22 cellular contexts compared by ENCODE assay signal in genomic region chr10:99850041-99850766, GRCh38.
DNase-seq lines count a peak whose midpoint lies in the region; TF ChIP-seq lines count a peak whose summit lies in the region.
"Had no signal": no experiment of that assay in that cellular context is flagged by ENCODE, and none has a peak within 500 bp of the region (broad histone marks: within the 10 kb centered on the region; RNA-seq: fewer than 3 reads in every experiment).

No MANE protein-coding gene starts in this region.

- H3K4me1 Mint-ChIP-seq in H9, result peaks cover 55 to 56% of the 10 kb centered on the region in 2 experiments

- H2BK120ac ChIP-seq in H9 (ENCODE audit: low read depth, low read length, poor library complexity, severe bottlenecking) (peak overlapping the region; percentile 95), mesendoderm (ENCODE audit: low read depth, low read length) (no peak overlapping the region)

- no peak overlapping the region for H3K9ac ChIP-seq in H9 (ENCODE audit: extremely low read depth, insufficient read length, low read length)
- no peak overlapping the region for H3K9ac ChIP-seq in mesendoderm (ENCODE audit: low read length)
- H3K9ac ChIP-seq: GM23248 had no signal

- H3K27ac ChIP-seq in H9 (ENCODE audit: insufficient read length, low read depth, low read length) (peak overlapping the region; percentile 1), mesendoderm (ENCODE audit: low read depth, low read length) (no peak overlapping the region)
- H3K27ac ChIP-seq: GM23248, left ventricle myocardium inferior, SJSA1, testis had no signal

- peak overlapping the region; percentile 5 for H4K91ac ChIP-seq in H9 (ENCODE audit: insufficient read length, low read depth, low read length)

- H3K23ac ChIP-seq in H9 (ENCODE audit: insufficient read length, low read depth, low read length) (no peak overlapping the region), mesendoderm (ENCODE audit: low read length) (no peak overlapping the region)

- no peak overlapping the region for H2BK12ac ChIP-seq in H9 (ENCODE audit: insufficient read length, low read depth, low read length)

- H3K36me3 ChIP-seq in mesendoderm (ENCODE audit: control insufficient read depth, insufficient read depth, low read length), result no peaks in the 10 kb centered on the region
- H3K36me3 ChIP-seq: left ventricle myocardium inferior, SJSA1 had no signal

- H2AFZ ChIP-seq in H9 (ENCODE audit: low read length), result no peak overlapping the region
- H2AFZ ChIP-seq: GM23248 had no signal

- H4K5ac ChIP-seq in H9 (ENCODE audit: insufficient read length, low read depth, low read length) (peak overlapping the region; percentile 2), mesendoderm (ENCODE audit: low read length) (no peak overlapping the region)

- no peak overlapping the region for H2BK20ac ChIP-seq in H9 (ENCODE audit: low read depth, low read length, poor library complexity, severe bottlenecking)

- H3K18ac ChIP-seq in H9 (ENCODE audit: insufficient read length, low read depth, low read length) (peak overlapping the region; percentile 84), mesendoderm (ENCODE audit: low read length) (no peak overlapping the region)

- no peak overlapping the region for H2BK15ac ChIP-seq in H9 (ENCODE audit: low read depth, low read length)
- no peak overlapping the region for H2BK15ac ChIP-seq in mesendoderm (replicated peaks; ENCODE audit: low read depth)

- H3K56ac ChIP-seq in H9 (ENCODE audit: insufficient read length, low read depth, low read length) (no peak overlapping the region), mesendoderm (ENCODE audit: low read length) (no peak overlapping the region)

- H3K4me1 ChIP-seq in H9 (ENCODE audit: insufficient read depth, low read length), result peaks cover 13% of the 10 kb centered on the region
- H3K4me1 ChIP-seq in mesendoderm (ENCODE audit: control insufficient read depth, low read depth, low read length), result no peaks in the 10 kb centered on the region

- H3K4ac ChIP-seq in H9 (ENCODE audit: low read depth, low read length), result no peak overlapping the region; the same call in 1 of the 2 replicates
- no peak overlapping the region for H3K4ac ChIP-seq in mesendoderm (ENCODE audit: low read depth, low read length)

- H3K27me3 Mint-ChIP-seq in H9 (ENCODE audit: low read depth), result peaks cover 5% of the 10 kb centered on the region; the same call in 1 of the 2 replicates
- H3K27me3 Mint-ChIP-seq: activated CD8-positive, alpha-beta memory T cell treated with anti-CD3 and anti-CD28 coated beads, Interleukin-2, amount 10 ng/mL, durations not matched to agents 7 days and 5 days had no signal

- H3K27ac Mint-ChIP-seq in H9, result peak overlapping the region; percentile 97
- H3K27ac Mint-ChIP-seq: activated CD8-positive, alpha-beta memory T cell treated with anti-CD3 and anti-CD28 coated beads, Interleukin-2, amount 10 ng/mL, durations not matched to agents 7 days and 5 days had no signal

- no peak overlapping the region for H3K4me3 ChIP-seq in mesendoderm (ENCODE audit: low read length)
- H3K4me3 ChIP-seq: GM23248, left ventricle myocardium inferior, SJSA1, skin epidermis, testis had no signal

- H3K4me2 ChIP-seq in H9 (ENCODE audit: insufficient read depth, insufficient read length, low read length) (peak overlapping the region; percentile 7), mesendoderm (ENCODE audit: low read length) (no peak overlapping the region)

- DNase-seq in COLO668 (lab: John Stamatoyannopoulos, UW; ENCODE audit: unreplicated experiment) (peak; percentile 16), H9 (peak; percentile 70), dermis microvascular lymphatic vessel endothelial cell (ENCODE audit: low read depth in 2 of 2) (peak; percentile 29 to 34), mesendoderm (peak; percentile 94), NCI-H2107 (lab: John Stamatoyannopoulos, UW) (no peak), SHP77 treated with DMSO at 0.1 percent for 48 hours (lab: John Stamatoyannopoulos, UW) (no peak)
- no peak for DNase-seq in activated CD8-positive, alpha-beta memory T cell treated with anti-CD3 and anti-CD28 coated beads, Interleukin-2, amount 50 U/mL, for 48 hours
- DNase-seq in stimulated activated CD4-positive, alpha-beta T cell treated with anti-CD3 and anti-CD28 coated beads, Interleukin-15, amount 100 ng/mL, for 24 hours, result no peak
- DNase-seq: activated CD4-positive, alpha-beta T cell treated with anti-CD3 and anti-CD28 coated beads for 1 hour; activated CD8-positive, alpha-beta memory T cell treated with anti-CD3 and anti-CD28 coated beads, Interleukin-2, amount 10 ng/mL, durations not matched to agents 7 days and 5 days; activated gamma-delta T cell treated with Interleukin-2 at 50 U/mL for 16 hours; amniotic stem cell; central memory CD4-positive, alpha-beta T cell; GM23248; KG1; left ventricle myocardium inferior; NCI-H1092; OCI-M1; T-helper 9 cell; testis had no signal

- no peaks in the 10 kb centered on the region for H3K23me2 ChIP-seq in H9 (ENCODE audit: insufficient read length, low read depth, low read length, poor library complexity, severe bottlenecking)

- peak overlapping the region in 1 of 2 experiments; percentile 11; a peak in 2 of 5 replicates for H3K4me3 Mint-ChIP-seq in H9
- H3K4me3 Mint-ChIP-seq: activated CD8-positive, alpha-beta memory T cell treated with anti-CD3 and anti-CD28 coated beads, Interleukin-2, amount 10 ng/mL, durations not matched to agents 7 days and 5 days had no signal

- H3K9me3 ChIP-seq in H9 (ENCODE audit: control insufficient read depth, low read depth, low read length), result no peaks in the 10 kb centered on the region
- H3K9me3 ChIP-seq: SJSA1, testis had no signal

- peak overlapping the region; percentile 90 for H3K14ac ChIP-seq in H9 (ENCODE audit: insufficient read depth, low read length)

- H3K79me2 ChIP-seq in H9 (ENCODE audit: insufficient read depth, low read length), result no peaks in the 10 kb centered on the region
- H3K79me2 ChIP-seq in mesendoderm (ENCODE audit: control insufficient read depth, insufficient read depth, low read length), result no peaks in the 10 kb centered on the region

- no peak overlapping the region for H2AK5ac ChIP-seq in H9 (ENCODE audit: insufficient read length, low read length)
- no peak overlapping the region for H2AK5ac ChIP-seq in mesendoderm (ENCODE audit: low read length)

- peak overlapping the region; percentile 89 for H3T11ph ChIP-seq in H9 (ENCODE audit: low read length)

- H3K27me3 ChIP-seq in H9 (ENCODE audit: insufficient read depth, low read length), result no peaks in the 10 kb centered on the region; the same call in 1 of the 2 replicates
- no peaks in the 10 kb centered on the region for H3K27me3 ChIP-seq in mesendoderm (ENCODE audit: insufficient read depth, low read length, poor library complexity)
- H3K27me3 ChIP-seq: SJSA1, testis had no signal

- H3K36me3 Mint-ChIP-seq in H9 (ENCODE audit: insufficient read depth in 1 of 3, low read depth in 3 of 3), result no peaks in the 10 kb centered on the region
- H3K36me3 Mint-ChIP-seq: activated CD8-positive, alpha-beta memory T cell treated with anti-CD3 and anti-CD28 coated beads, Interleukin-2, amount 10 ng/mL, durations not matched to agents 7 days and 5 days had no signal

- H4K8ac ChIP-seq in H9 (replicated peaks; ENCODE audit: insufficient read length, low read depth, low read length) (no peak overlapping the region), mesendoderm (ENCODE audit: low read depth, low read length) (no peak overlapping the region)

- H2BK5ac ChIP-seq in H9 (ENCODE audit: insufficient read length, low read length) (no peak overlapping the region), mesendoderm (ENCODE audit: low read length) (no peak overlapping the region)

- no peaks in the 10 kb centered on the region for H3K9me3 Mint-ChIP-seq in H9

- H3K79me1 ChIP-seq in H9 (ENCODE audit: insufficient read depth, low read depth, low read length, poor library complexity, severe bottlenecking), result no peaks in the 10 kb centered on the region
- no peaks in the 10 kb centered on the region for H3K79me1 ChIP-seq in mesendoderm (ENCODE audit: low read length)

- no CpG with 5 or more reads among the region's 11 CpGs for WGBS in H9 (ENCODE audit: extremely low coverage, insufficient read length, low lambda C conversion rate)
- no CpG with 5 or more reads among the region's 11 CpGs for WGBS in mesendoderm (ENCODE audit: extremely low coverage, insufficient coverage, low lambda C conversion rate)

- no peak for TF ChIP-seq CTCF in H9 (conservative IDR thresholded peaks at IDR 0.05)

- H4K20me1 ChIP-seq in H9 (ENCODE audit: control insufficient read depth, insufficient read depth, insufficient read length), result no peaks in the 10 kb centered on the region

Comparison
In these comparisons a context has a peak if more than half of its experiments do, and no peak if none do; other contexts are left out.
1. DNase-seq: peak in COLO668 (single experiment), H9 (single experiment), dermis microvascular lymphatic vessel endothelial cell (2 of 2) and mesendoderm (single experiment); none in NCI-H2107 (single experiment), SHP77 treated with DMSO at 0.1 percent for 48 hours (single experiment), activated CD8-positive, alpha-beta memory T cell treated with anti-CD3 and anti-CD28 coated beads, Interleukin-2, amount 50 U/mL, for 48 hours (single experiment) and stimulated activated CD4-positive, alpha-beta T cell treated with anti-CD3 and anti-CD28 coated beads, Interleukin-15, amount 100 ng/mL, for 24 hours (single experiment).